2 cellular contexts compared by ENCODE assay signal in genomic region chr4:75629239-75629638, GRCh38.
TF ChIP-seq lines count a peak whose summit lies in the region.

No MANE protein-coding gene starts in this region.

TF ChIP-seq in SK-N-SH, 30 proteins besides CTCF, POLR2A, EP300 and RAD21 (continued from another document):
- TF ChIP-seq ZBTB33 (IDR thresholded peaks at IDR 0.05; ENCODE audit: borderline replicate concordance, low read depth) (no peak), SMC3 (IDR thresholded peaks at IDR 0.05; ENCODE audit: low read depth, low read length) (no peak), JUND (IDR thresholded peaks at IDR 0.05) (no peak), POLR2AphosphoS5 (IDR thresholded peaks at IDR 0.05; ENCODE audit: low read depth, low read length) (no peak), EZH2phosphoT487 (IDR thresholded peaks at IDR 0.05; ENCODE audit: borderline replicate concordance, low read depth) (no peak), MAX (IDR thresholded peaks at IDR 0.05; ENCODE audit: low read depth) (no peak)

TF ChIP-seq in SK-N-SH treated with all-trans-retinoic acid at 6 μM for 48 hours, 23 proteins besides CTCF, POLR2A, EP300 and RAD21 (continued from another document):
- TF ChIP-seq TSHZ2 (CRISPR knock-in tag; IDR thresholded peaks at IDR 0.05) = no peak
